ENCODE assay signal across 8 cellular contexts in the genomic region with DNA sequence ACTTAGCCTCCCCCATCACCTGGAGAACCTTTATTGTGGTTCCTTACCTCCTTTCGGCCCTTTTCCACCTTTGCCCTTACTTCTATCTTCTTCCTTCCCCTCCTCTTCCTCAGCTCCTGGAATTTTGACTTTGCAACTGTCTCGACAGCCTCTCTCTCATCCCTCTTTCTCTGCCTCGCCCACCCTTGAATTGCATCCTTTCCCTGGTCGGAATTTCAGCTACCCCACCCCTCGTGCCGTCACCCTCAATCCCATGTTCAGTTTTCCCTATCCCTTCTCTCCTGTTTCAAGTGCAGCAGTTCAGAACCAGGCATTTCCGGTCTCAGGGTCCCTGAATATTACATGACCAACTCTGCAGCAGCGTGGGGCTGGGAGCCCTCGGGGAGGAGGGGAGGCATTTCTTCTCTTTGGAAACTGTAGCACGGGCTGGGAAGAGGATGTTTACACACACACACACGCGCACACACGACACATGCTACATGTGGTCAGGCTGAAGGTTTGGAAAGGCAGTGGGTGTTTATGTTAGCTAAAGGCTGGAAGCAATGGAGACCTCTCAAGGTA. TPM values are rescaled to one million over a fixed set of nuclear protein-coding genes. Genes with fewer than 3 reads are reported as not detected.
DNase-seq lines count a peak whose midpoint lies in the region; ATAC-seq and TF ChIP-seq lines count a peak whose summit lies in the region.

No MANE protein-coding gene starts in this region.

- intact Hi-C loops in dendritic cell treated with granulocyte-macrophage colony-stimulating factor and Interleukin-4, amounts not matched to agents 40 ng/mL and 50 ng/mL, for 4 days (cut with micrococcal nuclease): loop anchor here (5.0 kb wide), 1 partner anchor 43 kb away; no protein-coding TSS in a partner anchor

- H3K27me3 ChIP-seq in tibial nerve: no peaks in the 10 kb centered on the region

- no peaks in the 10 kb centered on the region for H3K36me3 Mint-ChIP-seq in activated naive CD4-positive, alpha-beta T cell treated with anti-CD3 and anti-CD28 coated beads, Interleukin-2, amount 50 U/mL, for 24 hours
- peaks cover 41% of the 10 kb centered on the region for H3K36me3 Mint-ChIP-seq in dendritic cell treated with granulocyte-macrophage colony-stimulating factor and Interleukin-4, amounts not matched to agents 40 ng/mL and 50 ng/mL, for 4 days (ENCODE audit: low read depth)
- peaks cover 6% of the 10 kb centered on the region for H3K36me3 Mint-ChIP-seq in memory B cell

- TF ChIP-seq POLR2A in tibial nerve (IDR thresholded peaks at IDR 0.05): no peak

- H3K27ac ChIP-seq in tibial nerve: peak overlapping the region; percentile 93 to 99 (median 96)

- no peaks in the 10 kb centered on the region for H3K9me3 ChIP-seq in tibial nerve

- H3K4me3 Mint-ChIP-seq in activated naive CD4-positive, alpha-beta T cell treated with anti-CD3 and anti-CD28 coated beads, Interleukin-2, amount 50 U/mL, for 24 hours: peak overlapping the region; percentile 91
- peak overlapping the region; percentile 88 for H3K4me3 Mint-ChIP-seq in dendritic cell treated with granulocyte-macrophage colony-stimulating factor and Interleukin-4, amounts not matched to agents 40 ng/mL and 50 ng/mL, for 4 days
- H3K4me3 Mint-ChIP-seq in memory B cell: peak overlapping the region; percentile 92

- no peak for DNase-seq in activated naive CD4-positive, alpha-beta T cell treated with Interleukin-2 at 50 U/mL for 16 hours
- DNase-seq in RKO (ENCODE audit: low spot score) (peak; percentile 67), memory B cell (ENCODE audit: low spot score in 2 of 2) (no peak), tibial nerve (ENCODE audit: low spot score in 2 of 2) (peak in 1 of 2 donors; percentile 14)
- DNase-seq in central memory CD4-positive, alpha-beta T cell: no peak

- peaks cover 34% of the 10 kb centered on the region for H3K4me1 Mint-ChIP-seq in activated naive CD4-positive, alpha-beta T cell treated with anti-CD3 and anti-CD28 coated beads, Interleukin-2, amount 50 U/mL, for 24 hours
- peaks cover 47% of the 10 kb centered on the region for H3K4me1 Mint-ChIP-seq in dendritic cell treated with granulocyte-macrophage colony-stimulating factor and Interleukin-4, amounts not matched to agents 40 ng/mL and 50 ng/mL, for 4 days (ENCODE audit: low read depth)
- peaks cover 27% of the 10 kb centered on the region for H3K4me1 Mint-ChIP-seq in memory B cell

- H3K4me1 ChIP-seq in tibial nerve: peaks cover 0 to 43% (median 28%) of the 10 kb centered on the region in 4 donors

- peak overlapping the region; percentile 76 to 100 (median 98) for H3K4me3 ChIP-seq in tibial nerve

- H3K9me3 Mint-ChIP-seq in activated naive CD4-positive, alpha-beta T cell treated with anti-CD3 and anti-CD28 coated beads, Interleukin-2, amount 50 U/mL, for 24 hours: no peaks in the 10 kb centered on the region
- H3K9me3 Mint-ChIP-seq in dendritic cell treated with granulocyte-macrophage colony-stimulating factor and Interleukin-4, amounts not matched to agents 40 ng/mL and 50 ng/mL, for 4 days: no peaks in the 10 kb centered on the region
- H3K9me3 Mint-ChIP-seq in memory B cell: no peaks in the 10 kb centered on the region

- no peaks in the 10 kb centered on the region for H3K27me3 Mint-ChIP-seq in activated naive CD4-positive, alpha-beta T cell treated with anti-CD3 and anti-CD28 coated beads, Interleukin-2, amount 50 U/mL, for 24 hours
- peaks cover 3% of the 10 kb centered on the region for H3K27me3 Mint-ChIP-seq in dendritic cell treated with granulocyte-macrophage colony-stimulating factor and Interleukin-4, amounts not matched to agents 40 ng/mL and 50 ng/mL, for 4 days
- no peaks in the 10 kb centered on the region for H3K27me3 Mint-ChIP-seq in memory B cell

- peak overlapping the region; percentile 90 for H3K27ac Mint-ChIP-seq in activated naive CD4-positive, alpha-beta T cell treated with anti-CD3 and anti-CD28 coated beads, Interleukin-2, amount 50 U/mL, for 24 hours
- peak overlapping the region; percentile 78 for H3K27ac Mint-ChIP-seq in dendritic cell treated with granulocyte-macrophage colony-stimulating factor and Interleukin-4, amounts not matched to agents 40 ng/mL and 50 ng/mL, for 4 days
- H3K27ac Mint-ChIP-seq in memory B cell: peak overlapping the region; percentile 94

- 0 to 3% methylated on average over 13 of the region's 13 CpGs for WGBS in tibial nerve, 2 donors

- ATAC-seq in memory B cell (ENCODE audit: low read depth) (no peak), HG02610 (IDR thresholded peaks at IDR 0.05; ENCODE audit: unreplicated experiment) (no peak)

- TF ChIP-seq EP300 in tibial nerve (IDR thresholded peaks at IDR 0.05): no peak

- no peak for TF ChIP-seq CTCF in tibial nerve (IDR thresholded peaks at IDR 0.05)

- H3K36me3 ChIP-seq in tibial nerve: no peaks in the 10 kb centered on the region

RNA-seq across cellular contexts. Expression of a gene that starts 0.9 kb away (rescaled TPM):
- total RNA-seq in tibial nerve: 10 to 100 TPM; 57.1 to 94.3 (median 85.7) TPM

RNA-seq across cellular contexts. Expression of a gene that starts 27.1 kb away (rescaled TPM):
- total RNA-seq in tibial nerve: 10 to 100 TPM; 17.2 to 63.0 (median 30.1) TPM

RNA-seq across cellular contexts. Expression of a gene that starts 38.1 kb away (rescaled TPM):
- total RNA-seq in tibial nerve: 100 to 1,000 TPM; 100 to 171 (median 122) TPM

RNA-seq across cellular contexts. Expression of a gene that starts 45.3 kb away (rescaled TPM):
- not detected for total RNA-seq in tibial nerve
